In genomic region chr2:74646829-74647482, GRCh38 we compare ENCODE assay signal across 19 cellular contexts. TPM values are rescaled to one million over a fixed set of nuclear protein-coding genes. Genes with fewer than 3 reads are reported as not detected.
"Had no signal": no experiment of that assay in that cellular context is flagged by ENCODE, and none has a peak within 500 bp of the region (broad histone marks: within the 10 kb centered on the region; RNA-seq: fewer than 3 reads in every experiment).

No MANE protein-coding gene starts in this region.

- H3K27ac Mint-ChIP-seq: activated CD8-positive, alpha-beta T cell treated with anti-CD3 and anti-CD28 coated beads, Interleukin-2, amount 10 ng/mL, durations not matched to agents 7 days and 5 days; activated naive CD8-positive, alpha-beta T cell treated with anti-CD3 and anti-CD28 coated beads, Interleukin-2, amount 10 ng/mL, durations not matched to agents 7 days and 5 days; activated T-cell treated with anti-CD3 and anti-CD28 coated beads, Interleukin-2, amount 50 U/mL, for 72 hours; dendritic cell treated with granulocyte-macrophage colony-stimulating factor and Interleukin-4, amounts not matched to agents 40 ng/mL and 50 ng/mL, for 4 days; stimulated activated naive CD8-positive, alpha-beta T cell treated with anti-CD3 and anti-CD28 coated beads, Interleukin-15, Interleukin-2, amounts not matched to agents 100 ng/mL and 50 ng/mL, for 24 hours; T-helper 17 cell had no signal

- ATAC-seq: activated CD8-positive, alpha-beta T cell treated with anti-CD3 and anti-CD28 coated beads, Interleukin-2, amount 10 ng/mL, durations not matched to agents 7 days and 5 days; left lobe of liver; mucosa of descending colon; sciatic nerve; T-helper 17 cell had no signal

- H3K4me3 ChIP-seq: mucosa of descending colon had no signal

- H3K27ac ChIP-seq: brain microvascular endothelial cell, prostate gland, suprapubic skin, upper lobe of left lung had no signal

- H3K36me3 ChIP-seq: brain microvascular endothelial cell, prostate gland, suprapubic skin, upper lobe of left lung had no signal

- H3K9me3 ChIP-seq: mucosa of descending colon, prostate gland, suprapubic skin, upper lobe of left lung had no signal

- H3K36me3 Mint-ChIP-seq: activated naive CD8-positive, alpha-beta T cell treated with anti-CD3 and anti-CD28 coated beads, Interleukin-2, amount 10 ng/mL, durations not matched to agents 7 days and 5 days had no signal

- H3K4me1 Mint-ChIP-seq: T-helper 17 cell had no signal

- H3K4me1 ChIP-seq: prostate gland, suprapubic skin had no signal

- DNase-seq: activated CD4-positive, alpha-beta T cell treated with anti-CD3 and anti-CD28 coated beads for 48 hours; activated CD8-positive, alpha-beta memory T cell treated with anti-CD3 and anti-CD28 coated beads, Interleukin-2, amount 50 U/mL, for 48 hours; activated CD8-positive, alpha-beta T cell treated with anti-CD3 and anti-CD28 coated beads, Interleukin-2, amount 10 ng/mL, durations not matched to agents 7 days and 5 days; activated gamma-delta T cell; activated naive CD8-positive, alpha-beta T cell treated with anti-CD3 and anti-CD28 coated beads, Interleukin-2, amount 10 ng/mL, durations not matched to agents 7 days and 5 days; activated T-cell treated with anti-CD3 and anti-CD28 coated beads, Interleukin-2, amount 50 U/mL, for 72 hours; brain microvascular endothelial cell; islet precursor cell; mucosa of descending colon; naive thymus-derived CD4-positive, alpha-beta T cell; occipital lobe; T-helper 17 cell had no signal

- H3K27me3 ChIP-seq: brain microvascular endothelial cell had no signal

- H3K4me3 Mint-ChIP-seq: activated CD8-positive, alpha-beta T cell treated with anti-CD3 and anti-CD28 coated beads, Interleukin-2, amount 10 ng/mL, durations not matched to agents 7 days and 5 days; activated naive CD8-positive, alpha-beta T cell treated with anti-CD3 and anti-CD28 coated beads, Interleukin-2, amount 10 ng/mL, durations not matched to agents 7 days and 5 days; dendritic cell treated with granulocyte-macrophage colony-stimulating factor and Interleukin-4, amounts not matched to agents 40 ng/mL and 50 ng/mL, for 4 days; naive thymus-derived CD4-positive, alpha-beta T cell; stimulated activated naive CD8-positive, alpha-beta T cell treated with anti-CD3 and anti-CD28 coated beads, Interleukin-15, Interleukin-2, amounts not matched to agents 100 ng/mL and 50 ng/mL, for 24 hours; T-helper 17 cell had no signal

- H3K9me3 Mint-ChIP-seq: activated naive CD8-positive, alpha-beta T cell treated with anti-CD3 and anti-CD28 coated beads, Interleukin-2, amount 10 ng/mL, durations not matched to agents 7 days and 5 days; dendritic cell treated with granulocyte-macrophage colony-stimulating factor and Interleukin-4, amounts not matched to agents 40 ng/mL and 50 ng/mL, for 4 days; stimulated activated naive CD8-positive, alpha-beta T cell treated with anti-CD3 and anti-CD28 coated beads, Interleukin-15, Interleukin-2, amounts not matched to agents 100 ng/mL and 50 ng/mL, for 24 hours had no signal

RNA-seq across cellular contexts. Expression of gene M1AP, which starts 1.2 kb away (rescaled TPM):
- total RNA-seq: activated CD8-positive, alpha-beta T cell treated with anti-CD3 and anti-CD28 coated beads, Interleukin-2, amount 10 ng/mL, durations not matched to agents 7 days and 5 days; activated naive CD8-positive, alpha-beta T cell treated with anti-CD3 and anti-CD28 coated beads, Interleukin-2, amount 10 ng/mL, durations not matched to agents 7 days and 5 days; activated T-cell treated with anti-CD3 and anti-CD28 coated beads, Interleukin-2, amount 50 U/mL, for 72 hours; left lobe of liver; occipital lobe had no signal
- polyA plus RNA-seq: naive thymus-derived CD4-positive, alpha-beta T cell had no signal
